ENCODE assay signal across 24 cellular contexts in genomic region chr10:115441907-115442520, GRCh38.
DNase-seq lines count a peak whose midpoint lies in the region; ATAC-seq and TF ChIP-seq lines count a peak whose summit lies in the region.
"Had no signal": no experiment of that assay in that cellular context is flagged by ENCODE, and none has a peak within 500 bp of the region (broad histone marks: within the 10 kb centered on the region; RNA-seq: fewer than 3 reads in every experiment).

No MANE protein-coding gene starts in this region.

- H3K27me3 ChIP-seq in BE2C, result no peaks in the 10 kb centered on the region
- H3K27me3 ChIP-seq in HCT116 (ENCODE audit: insufficient read depth, low read length), result peaks cover 1% of the 10 kb centered on the region; the same call in 1 of the 2 replicates
- H3K27me3 ChIP-seq: neutrophil had no signal

- H4K20me1 ChIP-seq in HCT116 (ENCODE audit: insufficient read depth), result no peaks in the 10 kb centered on the region

- no peak overlapping the region for H3K4me2 ChIP-seq in HCT116 (ENCODE audit: low read length)
- H3K4me2 ChIP-seq: GM23338, KMS-11 had no signal

- no peak overlapping the region for H3K4me3 Mint-ChIP-seq in neural crest cell
- H3K4me3 Mint-ChIP-seq: activated CD4-positive, alpha-beta T cell treated with anti-CD3 and anti-CD28 coated beads, Interleukin-2, amount 10 ng/mL, durations not matched to agents 24 days and 14 days; activated naive CD4-positive, alpha-beta T cell treated with anti-CD3 and anti-CD28 coated beads for 36 hours; CD14-positive monocyte; GM23338; stimulated activated effector memory CD8-positive, alpha-beta T cell treated with anti-CD3 and anti-CD28 coated beads, Interleukin-12 subunit alpha, Interleukin-12 subunit beta, amount 100 ng/mL, for 72 hours had no signal

- RAD21 ChIA-PET in HCT116 (lab: Charles Lee; ENCODE audit: low non-redundant PET in 1 of 2, low total read pairs in 2 of 2, uncharacterized antibody in 2 of 2, unreplicated experiment in 2 of 2), result interaction anchor here in 1 of 2 experiments (0.6 kb wide), 1 partner anchor 90 kb away, joined by 3 read pairs; no protein-coding TSS in a partner anchor

- no peak overlapping the region for H2AFZ ChIP-seq in HCT116 (ENCODE audit: low read depth, low read length, poor library complexity, severe bottlenecking)
- H2AFZ ChIP-seq: GM23338 had no signal

- TF ChIP-seq POLR2A in HCT116 (IDR thresholded peaks at IDR 0.05; ENCODE audit: borderline replicate concordance, extremely low read depth, insufficient read depth, insufficient read length), result no peak

- H3K9me2 ChIP-seq in HCT116 (ENCODE audit: insufficient read depth), result no peaks in the 10 kb centered on the region

- no peak for TF ChIP-seq RAD21 in HCT116 (IDR thresholded peaks at IDR 0.05; ENCODE audit: low read depth)

- H3K9me3 ChIP-seq in BE2C, result no peaks in the 10 kb centered on the region
- H3K9me3 ChIP-seq in HCT116 (ENCODE audit: control insufficient read depth in 1 of 2, insufficient read depth in 1 of 2, low read depth in 1 of 2, low read length in 2 of 2), result no peaks in the 10 kb centered on the region
- H3K9me3 ChIP-seq: lower lobe of right lung, neutrophil had no signal

- no peaks in the 10 kb centered on the region for H3K9me3 Mint-ChIP-seq in neural crest cell
- H3K9me3 Mint-ChIP-seq: activated CD4-positive, alpha-beta T cell treated with anti-CD3 and anti-CD28 coated beads, Interleukin-2, amount 10 ng/mL, durations not matched to agents 24 days and 14 days; CD14-positive monocyte; GM23338 had no signal

- H3K4me1 Mint-ChIP-seq in neural crest cell, result no peaks in the 10 kb centered on the region
- H3K4me1 Mint-ChIP-seq: activated CD4-positive, alpha-beta T cell treated with anti-CD3 and anti-CD28 coated beads, Interleukin-2, amount 10 ng/mL, durations not matched to agents 24 days and 14 days; CD14-positive monocyte; GM23338; stimulated activated effector memory CD8-positive, alpha-beta T cell treated with anti-CD3 and anti-CD28 coated beads, Interleukin-12 subunit alpha, Interleukin-12 subunit beta, amount 100 ng/mL, for 72 hours had no signal

- CTCF ChIA-PET in HCT116 (lab: Charles Lee), result interaction anchor here (0.7 to 1.0 kb wide), 4 partner anchors 10 to 1494 kb away, joined by 3 to 7 read pairs (median 4); no protein-coding TSS in a partner anchor

- peak; percentile 14; the same call in 1 of the 2 replicates for TF ChIP-seq CTCF in BE2C (IDR thresholded peaks at IDR 0.05; ENCODE audit: low read depth, low read length)
- TF ChIP-seq CTCF in HCT116 (IDR thresholded peaks at IDR 0.05 in 2 of 3, conservative IDR thresholded peaks at IDR 0.05 in 1 of 3; ENCODE audit: borderline replicate concordance in 1 of 3, insufficient read depth in 1 of 3, low read depth in 2 of 3, low read length in 2 of 3), result peak in 2 of 3 experiments; percentile 38 to 62; a peak in 3 of 6 replicates
- TF ChIP-seq CTCF in VCaP (conservative IDR thresholded peaks at IDR 0.05), result peak; percentile 39; the same call in 1 of the 2 replicates
- TF ChIP-seq CTCF in neural crest cell (conservative IDR thresholded peaks at IDR 0.05), result peak; percentile 50

- no peak overlapping the region for H3K4me3 ChIP-seq in BE2C (ENCODE audit: low read depth, low read length)
- no peak overlapping the region for H3K4me3 ChIP-seq in HCT116 (replicated peaks in 1 of 2; ENCODE audit: low read depth in 1 of 2, low read length in 2 of 2)
- H3K4me3 ChIP-seq: GM23338, lower lobe of right lung, SK-N-MC had no signal

- POLR2A ChIA-PET in HCT116 (lab: Charles Lee), result no interaction called here

- no peaks in the 10 kb centered on the region for H3K4me1 ChIP-seq in BE2C
- no peaks in the 10 kb centered on the region for H3K4me1 ChIP-seq in HCT116 (ENCODE audit: control insufficient read depth in 1 of 2, insufficient read depth in 2 of 2, low read length in 2 of 2)
- H3K4me1 ChIP-seq: lower lobe of right lung had no signal

- H3K36me3 ChIP-seq in BE2C, result no peaks in the 10 kb centered on the region
- no peaks in the 10 kb centered on the region for H3K36me3 ChIP-seq in HCT116 (ENCODE audit: control insufficient read depth in 1 of 2, insufficient read depth in 2 of 2, low read length in 2 of 2)
- H3K36me3 ChIP-seq: lower lobe of right lung, neutrophil had no signal

- no peak overlapping the region for H3K9ac ChIP-seq in HCT116 (ENCODE audit: low read length)
- H3K9ac ChIP-seq: KMS-11 had no signal

- BruUV-seq in HCT116 (replicated peaks; lab: Mats Ljungman, UMichigan), result no TSS peak

- H3K27me3 Mint-ChIP-seq in neural crest cell (ENCODE audit: low read depth), result no peaks in the 10 kb centered on the region
- H3K27me3 Mint-ChIP-seq: activated CD4-positive, alpha-beta T cell treated with anti-CD3 and anti-CD28 coated beads, Interleukin-2, amount 10 ng/mL, durations not matched to agents 24 days and 14 days had no signal

- no peak overlapping the region for H3K27ac Mint-ChIP-seq in neural crest cell (ENCODE audit: unreplicated experiment)
- H3K27ac Mint-ChIP-seq: activated CD4-positive, alpha-beta T cell treated with anti-CD3 and anti-CD28 coated beads, Interleukin-2, amount 10 ng/mL, durations not matched to agents 24 days and 14 days; activated naive CD4-positive, alpha-beta T cell treated with anti-CD3 and anti-CD28 coated beads for 36 hours; CD14-positive monocyte; GM23338; stimulated activated effector memory CD8-positive, alpha-beta T cell treated with anti-CD3 and anti-CD28 coated beads, Interleukin-12 subunit alpha, Interleukin-12 subunit beta, amount 100 ng/mL, for 72 hours had no signal

- ATAC-seq in HCT116 (peak; percentile 50), HG03039 (IDR thresholded peaks at IDR 0.05; ENCODE audit: unreplicated experiment) (no peak)
- ATAC-seq: GM23338; lower lobe of right lung; stimulated activated effector memory CD8-positive, alpha-beta T cell treated with anti-CD3 and anti-CD28 coated beads, Interleukin-12 subunit alpha, Interleukin-12 subunit beta, amount 100 ng/mL, for 72 hours had no signal

- no peaks in the 10 kb centered on the region for H3K79me2 ChIP-seq in HCT116 (ENCODE audit: insufficient read depth, low read length)

- DNase-seq in BE2C (no peak), HCT116 (ENCODE audit: low read depth, low spot score) (no peak), neural crest cell (ENCODE audit: low read depth, low spot score) (no peak), kidney tubule cell (ENCODE audit: low spot score) (no peak), NCI-H2081 treated with DMSO at 0.1 percent for 48 hours (lab: John Stamatoyannopoulos, UW) (no peak)
- no peak for DNase-seq in stimulated activated CD4-positive, alpha-beta T cell treated with anti-CD3 and anti-CD28 coated beads, Interleukin-2, amount 100 ng/mL, for 24 hours
- DNase-seq: activated CD4-positive, alpha-beta T cell treated with anti-CD3 and anti-CD28 coated beads, Interleukin-2, amount 10 ng/mL, durations not matched to agents 24 days and 14 days; activated naive CD4-positive, alpha-beta T cell treated with anti-CD3 and anti-CD28 coated beads for 36 hours; amygdala; dermis blood vessel endothelial cell; lower lobe of right lung; NCI-H1048; NCI-H187; NCI-H526 treated with DMSO at 0.1 percent for 48 hours; stimulated activated CD4-positive, alpha-beta T cell treated with anti-CD3 and anti-CD28 coated beads, Interleukin-2, amount 100 ng/mL, for 48 hours had no signal

- intact Hi-C loops in HCT116 (cut with micrococcal nuclease), result no loop called here

- H3K36me3 Mint-ChIP-seq in neural crest cell (ENCODE audit: low read depth), result no peaks in the 10 kb centered on the region
- H3K36me3 Mint-ChIP-seq: CD14-positive monocyte; stimulated activated effector memory CD8-positive, alpha-beta T cell treated with anti-CD3 and anti-CD28 coated beads, Interleukin-12 subunit alpha, Interleukin-12 subunit beta, amount 100 ng/mL, for 72 hours had no signal

- H3K27ac ChIP-seq in HCT116 (ENCODE audit: low read depth, low read length) (no peak overlapping the region), VCaP (0 out of 2 replicates have a peak overlapping the region, but pooled peaks have one; percentile 22)
- H3K27ac ChIP-seq: KMS-11, lower lobe of right lung, neutrophil, RWPE1, SK-N-MC had no signal

TF ChIP-seq in HCT116, 20 proteins besides CTCF, POLR2A, EP300 and RAD21:
- TF ChIP-seq FOSL1 (IDR thresholded peaks at IDR 0.05; ENCODE audit: low read depth) (no peak), TCF7L2 (IDR thresholded peaks at IDR 0.05; ENCODE audit: borderline replicate concordance, extremely low read depth, insufficient read depth, insufficient read length) (no peak), EZH2phosphoT487 (IDR thresholded peaks at IDR 0.05; ENCODE audit: borderline replicate concordance) (no peak), SRF (IDR thresholded peaks at IDR 0.05; ENCODE audit: low read depth) (no peak), SIN3A (IDR thresholded peaks at IDR 0.05; ENCODE audit: low read depth) (no peak), ZBTB33 (IDR thresholded peaks at IDR 0.05; ENCODE audit: extremely low read depth, insufficient replicate concordance, low read length) (no peak), ELF1 (IDR thresholded peaks at IDR 0.05; ENCODE audit: borderline replicate concordance, low read depth) (no peak), JUND (IDR thresholded peaks at IDR 0.05) (no peak), CEBPB (IDR thresholded peaks at IDR 0.05; ENCODE audit: low read depth) (no peak), ZNF274 (IDR thresholded peaks at IDR 0.05; ENCODE audit: low read depth, low read length) (no peak), YY1 (IDR thresholded peaks at IDR 0.05; ENCODE audit: extremely low read depth, insufficient replicate concordance, low read depth, low read length) (no peak)
